Comparison of ENCODE assay signal across 1 cellular context in the genomic region with DNA sequence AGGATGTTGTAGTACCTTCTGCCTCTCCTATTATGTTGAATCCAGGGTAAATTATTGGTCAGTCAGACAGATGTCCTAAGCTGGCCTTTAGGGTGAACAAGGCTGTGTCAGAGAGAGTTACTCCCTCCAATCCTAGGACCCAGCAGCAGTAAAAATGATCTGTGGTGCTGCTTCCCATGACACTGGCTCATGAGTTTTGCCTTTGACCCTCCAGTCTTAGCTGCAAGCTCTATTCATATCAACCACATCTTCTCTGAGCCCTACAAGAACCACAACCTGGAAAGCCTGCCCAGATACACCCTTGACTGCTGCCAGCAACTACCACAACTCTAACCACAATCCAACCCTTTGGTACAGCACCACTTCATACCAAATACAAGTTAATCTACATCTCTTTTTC.
TF ChIP-seq lines count a peak whose summit lies in the region.

No MANE protein-coding gene starts in this region.

TF ChIP-seq in IMR-90, 13 proteins besides CTCF, POLR2A, EP300 and RAD21:
- TF ChIP-seq RCOR1 (IDR thresholded peaks at IDR 0.05; ENCODE audit: insufficient replicate concordance, low read length) (no peak), SMC3 (IDR thresholded peaks at IDR 0.05; ENCODE audit: low read depth, low read length) (no peak), CHD1 (IDR thresholded peaks at IDR 0.05; ENCODE audit: low read depth, low read length) (no peak)
